22 cellular contexts compared by ENCODE assay signal in genomic region chr11:84552791-84553190, GRCh38.
"Had no signal": no experiment of that assay in that cellular context is flagged by ENCODE, and none has a peak within 500 bp of the region (broad histone marks: within the 10 kb centered on the region; RNA-seq: fewer than 3 reads in every experiment).

No MANE protein-coding gene starts in this region.

- DNase-seq: cortex of kidney; effector memory CD8-positive, alpha-beta T cell; foreskin fibroblast; gastrocnemius medialis; head of caudate nucleus; left cardiac atrium; left lung; mesenchymal stem cell; naive thymus-derived CD8-positive, alpha-beta T cell; nephron progenitor cell; nucleus accumbens; right cardiac atrium; sigmoid colon; stimulated activated CD4-positive, alpha-beta T cell treated with anti-CD3 and anti-CD28 coated beads, Interleukin-4, amount 100 ng/mL, for 4 hours; stimulated activated naive B cell treated with anti-CD40 and anti-IgM and Interleukin-4, amounts not matched to agents 10 μg/mL and 1 μg/mL and 100 μg/mL, for 72 hours; upper lobe of right lung; uterus had no signal

- ATAC-seq: effector memory CD8-positive, alpha-beta T cell; gastrocnemius medialis; left cardiac atrium; left lung; naive thymus-derived CD8-positive, alpha-beta T cell; right cardiac atrium; stimulated activated naive B cell treated with anti-CD40 and anti-IgM and Interleukin-4, amounts not matched to agents 10 μg/mL and 1 μg/mL and 100 μg/mL, for 72 hours; upper lobe of right lung had no signal

- H3K27ac Mint-ChIP-seq: effector memory CD8-positive, alpha-beta T cell; naive thymus-derived CD8-positive, alpha-beta T cell; nephron progenitor cell; stimulated activated naive B cell treated with anti-CD40 and anti-IgM and Interleukin-4, amounts not matched to agents 10 μg/mL and 1 μg/mL and 100 μg/mL, for 72 hours; stimulated activated naive CD8-positive, alpha-beta T cell treated with anti-CD3 and anti-CD28 coated beads, Interleukin-15, Interleukin-2, amounts not matched to agents 100 ng/mL and 50 ng/mL, for 24 hours had no signal

- H3K4me3 ChIP-seq: gastrocnemius medialis, left lung, prostate gland, sigmoid colon, thoracic aorta, tibial nerve, upper lobe of right lung, uterus had no signal

- H3K9me3 ChIP-seq: gastrocnemius medialis, left lung, prostate gland, sigmoid colon, thoracic aorta, tibial nerve, upper lobe of right lung, uterus had no signal

- H3K4me1 Mint-ChIP-seq: nephron progenitor cell had no signal

- FAIRE-seq: keratinocyte had no signal

- H3K36me3 Mint-ChIP-seq: stimulated activated naive B cell treated with anti-CD40 and anti-IgM and Interleukin-4, amounts not matched to agents 10 μg/mL and 1 μg/mL and 100 μg/mL, for 72 hours had no signal

- H3K27me3 ChIP-seq: gastrocnemius medialis, left lung, sigmoid colon, tibial nerve, upper lobe of right lung, uterus had no signal

- H3K27ac ChIP-seq: gastrocnemius medialis, left lung, prostate gland, sigmoid colon, thoracic aorta, tibial nerve, upper lobe of right lung, uterus had no signal

- H3K36me3 ChIP-seq: gastrocnemius medialis, left lung, prostate gland, sigmoid colon, thoracic aorta, tibial nerve, upper lobe of right lung, uterus had no signal

- H3K27me3 Mint-ChIP-seq: effector memory CD8-positive, alpha-beta T cell; stimulated activated naive B cell treated with anti-CD40 and anti-IgM and Interleukin-4, amounts not matched to agents 10 μg/mL and 1 μg/mL and 100 μg/mL, for 72 hours; stimulated activated naive CD8-positive, alpha-beta T cell treated with anti-CD3 and anti-CD28 coated beads, Interleukin-15, Interleukin-2, amounts not matched to agents 100 ng/mL and 50 ng/mL, for 24 hours had no signal

- H3K4me3 Mint-ChIP-seq: effector memory CD8-positive, alpha-beta T cell; naive thymus-derived CD8-positive, alpha-beta T cell; nephron progenitor cell; stimulated activated naive B cell treated with anti-CD40 and anti-IgM and Interleukin-4, amounts not matched to agents 10 μg/mL and 1 μg/mL and 100 μg/mL, for 72 hours; stimulated activated naive CD8-positive, alpha-beta T cell treated with anti-CD3 and anti-CD28 coated beads, Interleukin-15, Interleukin-2, amounts not matched to agents 100 ng/mL and 50 ng/mL, for 24 hours had no signal

- H3K4me1 ChIP-seq: gastrocnemius medialis, left lung, prostate gland, sigmoid colon, tibial nerve, upper lobe of right lung, uterus had no signal

- H3K9me3 Mint-ChIP-seq: nephron progenitor cell; stimulated activated naive B cell treated with anti-CD40 and anti-IgM and Interleukin-4, amounts not matched to agents 10 μg/mL and 1 μg/mL and 100 μg/mL, for 72 hours; stimulated activated naive CD8-positive, alpha-beta T cell treated with anti-CD3 and anti-CD28 coated beads, Interleukin-15, Interleukin-2, amounts not matched to agents 100 ng/mL and 50 ng/mL, for 24 hours had no signal
